ENCODE assay signal across 1 cellular context in the genomic region with DNA sequence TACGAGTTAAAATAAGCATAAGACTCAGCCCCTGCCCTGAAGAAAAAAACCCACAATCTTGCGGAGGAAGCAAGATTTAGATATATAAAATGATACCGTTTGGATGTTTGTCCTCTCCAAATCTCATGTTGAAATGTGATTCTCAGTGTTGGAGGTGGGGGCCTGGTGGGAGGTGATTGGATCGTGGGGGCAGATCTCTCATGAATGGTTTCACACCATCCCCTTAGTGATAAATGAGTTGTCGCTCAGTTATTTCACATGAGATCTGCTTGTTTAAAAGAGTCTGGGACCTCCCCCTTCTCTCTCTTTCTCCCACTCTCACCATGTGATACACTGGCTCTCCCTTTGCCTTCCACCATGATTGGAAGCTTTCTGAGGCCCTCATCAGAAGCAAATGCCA.
TF ChIP-seq lines count a peak whose summit lies in the region.

No MANE protein-coding gene starts in this region.

TF ChIP-seq in SK-N-SH, 30 proteins besides CTCF, POLR2A, EP300 and RAD21 (continued from another document):
- TF ChIP-seq RXRA (IDR thresholded peaks at IDR 0.05; ENCODE audit: borderline replicate concordance, low read depth) (no peak), TEAD4 (IDR thresholded peaks at IDR 0.05; ENCODE audit: borderline replicate concordance, insufficient read depth) (no peak), GABPA (IDR thresholded peaks at IDR 0.05; ENCODE audit: low read depth) (no peak), FOXJ3 (CRISPR knock-in tag; IDR thresholded peaks at IDR 0.05) (no peak), RFX5 (IDR thresholded peaks at IDR 0.05; ENCODE audit: low read length) (no peak), NRF1 (IDR thresholded peaks at IDR 0.05; ENCODE audit: low read depth, low read length) (no peak)
- TF ChIP-seq, protein P1, sequence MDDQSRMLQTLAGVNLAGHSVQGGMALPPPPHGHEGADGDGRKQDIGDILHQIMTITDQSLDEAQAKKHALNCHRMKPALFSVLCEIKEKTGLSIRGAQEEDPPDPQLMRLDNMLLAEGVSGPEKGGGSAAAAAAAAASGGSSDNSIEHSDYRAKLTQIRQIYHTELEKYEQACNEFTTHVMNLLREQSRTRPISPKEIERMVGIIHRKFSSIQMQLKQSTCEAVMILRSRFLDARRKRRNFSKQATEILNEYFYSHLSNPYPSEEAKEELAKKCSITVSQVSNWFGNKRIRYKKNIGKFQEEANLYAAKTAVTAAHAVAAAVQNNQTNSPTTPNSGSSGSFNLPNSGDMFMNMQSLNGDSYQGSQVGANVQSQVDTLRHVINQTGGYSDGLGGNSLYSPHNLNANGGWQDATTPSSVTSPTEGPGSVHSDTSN (IDR thresholded peaks at IDR 0.05) = no peak
